ENCODE assay signal across 11 cellular contexts in genomic region chr6:28811873-28812272, GRCh38.
A peak's percentile ranks its signal among the peaks of the same experiment; 100 is the strongest.
DNase-seq lines count a peak whose midpoint lies in the region; ATAC-seq and TF ChIP-seq lines count a peak whose summit lies in the region.
"Had no signal": no experiment of that assay in that cellular context is flagged by ENCODE, and none has a peak within 500 bp of the region (broad histone marks: within the 10 kb centered on the region; RNA-seq: fewer than 3 reads in every experiment).

No MANE protein-coding gene starts in this region.

- H3K36me3 Mint-ChIP-seq in GM23338 (ENCODE audit: low read depth) (no peaks in the 10 kb centered on the region), CD14-positive monocyte (peaks cover 11 to 20% of the 10 kb centered on the region in 2 donors)

- peak overlapping the region; percentile 99 for H3K4me2 ChIP-seq in GM23338
- H3K4me2 ChIP-seq in OCI-LY3 (ENCODE audit: low read length) = peak overlapping the region; percentile 78

- H3K4me3 Mint-ChIP-seq in GM23338 = peak overlapping the region; percentile 83
- peak overlapping the region in 1 of 2 donors; percentile 82 for H3K4me3 Mint-ChIP-seq in CD14-positive monocyte
- H3K4me3 Mint-ChIP-seq: natural killer cell had no signal

- H3K79me2 ChIP-seq in GM23338 (replicated peaks; ENCODE audit: insufficient read depth) = no peaks in the 10 kb centered on the region
- H3K79me2 ChIP-seq in OCI-LY3 (ENCODE audit: low read length) = no peaks in the 10 kb centered on the region

- H3K9ac ChIP-seq in OCI-LY3 (ENCODE audit: low read length) = peak overlapping the region; percentile 54

- no peak overlapping the region for H2AFZ ChIP-seq in GM23338
- H2AFZ ChIP-seq in OCI-LY3 (ENCODE audit: low read depth, low read length) = peak overlapping the region; percentile 80

- peaks cover 66% of the 10 kb centered on the region for H3K4me1 ChIP-seq in GM23338 (ENCODE audit: insufficient read depth)
- 0 out of 2 replicates have a peak, but pooled peaks cover 5% of the 10 kb centered on the region for H3K4me1 ChIP-seq in OCI-LY3 (ENCODE audit: low read length)

- H3K4me1 Mint-ChIP-seq in GM23338 = peaks cover 59% of the 10 kb centered on the region
- H3K4me1 Mint-ChIP-seq in CD14-positive monocyte = peaks cover 10% of the 10 kb centered on the region

- H3K9me3 Mint-ChIP-seq in GM23338 (peaks cover 7% of the 10 kb centered on the region; the same call in 2 of the 3 replicates), CD14-positive monocyte (peaks cover 8 to 69% (median 59%) of the 10 kb centered on the region in 7 donors)

- H4K20me1 ChIP-seq in GM23338 (replicated peaks; ENCODE audit: insufficient read depth) = peaks cover 7% of the 10 kb centered on the region; the same call in 1 of the 2 replicates
- no peaks in the 10 kb centered on the region for H4K20me1 ChIP-seq in OCI-LY3 (ENCODE audit: insufficient read depth, low read length)

- ATAC-seq in GM23338 (peak; percentile 24), HG02759 (IDR thresholded peaks at IDR 0.05; ENCODE audit: unreplicated experiment) (no peak), HG03469 (IDR thresholded peaks at IDR 0.05; ENCODE audit: unreplicated experiment) (no peak)
- ATAC-seq: natural killer cell had no signal

- intact Hi-C loops in CD14-positive monocyte (cut with micrococcal nuclease) = no loop called here

- peak overlapping the region; percentile 75 for H3K4me3 ChIP-seq in GM23338
- H3K4me3 ChIP-seq in OCI-LY3 (ENCODE audit: low read length) = peak overlapping the region; percentile 79

- H3K27ac Mint-ChIP-seq in GM23338 (no peak overlapping the region; the same call in 1 of the 2 replicates), CD14-positive monocyte (no peak overlapping the region)
- H3K27ac Mint-ChIP-seq: natural killer cell had no signal

- no peaks in the 10 kb centered on the region for H3K36me3 ChIP-seq in GM23338 (ENCODE audit: insufficient read depth)
- H3K36me3 ChIP-seq in OCI-LY3 (replicated peaks; ENCODE audit: low read depth, low read length) = no peaks in the 10 kb centered on the region

- no peaks in the 10 kb centered on the region for H3K9me2 ChIP-seq in GM23338 (ENCODE audit: insufficient read depth)

- peaks cover 94% of the 10 kb centered on the region for H3K27me3 Mint-ChIP-seq in GM23338 (ENCODE audit: insufficient read depth, low read depth, poor library complexity)
- H3K27me3 Mint-ChIP-seq in CD14-positive monocyte (ENCODE audit: low read depth in 3 of 3) = peaks cover 99 to 100% (median 100%) of the 10 kb centered on the region in 3 donors

- DNase-seq in ACHN (peak; percentile 22), GM23338 (ENCODE audit: low spot score) (peak; percentile 56), ecto neural progenitor cell (ENCODE audit: low spot score) (peak; percentile 49), NOMO-1 treated with dmso at 0.1 percent for 144 hours (lab: John Stamatoyannopoulos, UW; ENCODE audit: unreplicated experiment) (no peak), CD14-positive monocyte (ENCODE audit: low spot score) (no peak)
- DNase-seq: natural killer cell, NCI-H226, T-helper 9 cell had no signal

- H3F3A ChIP-seq in GM23338 (replicated peaks; ENCODE audit: low read depth) = peaks cover 31% of the 10 kb centered on the region

- H3K27me3 ChIP-seq in GM23338 (ENCODE audit: insufficient read depth) (peaks cover 97% of the 10 kb centered on the region), OCI-LY3 (ENCODE audit: low read depth, low read length) (no peaks in the 10 kb centered on the region)

- no peaks in the 10 kb centered on the region for H3K9me3 ChIP-seq in OCI-LY3 (ENCODE audit: insufficient read depth, low read length)

- TF ChIP-seq CTCF in GM23338 (conservative IDR thresholded peaks at IDR 0.05; ENCODE audit: low read depth in 2 of 2) (no peak), OCI-LY3 (IDR thresholded peaks at IDR 0.05; ENCODE audit: low read depth, low read length) (no peak), CD14-positive monocyte (IDR thresholded peaks at IDR 0.05) (no peak)

- no peak overlapping the region for H3K27ac ChIP-seq in GM23338 (ENCODE audit: low read depth)
- no peak overlapping the region for H3K27ac ChIP-seq in OCI-LY3 (ENCODE audit: low read length)

- in situ Hi-C loops in ACHN (cut with HindIII; ENCODE audit: low pct_ligation_motif_present, low pct_unique_long_range_greater_than_20kb, low sequenced_read_pairs) = no loop called here

TF ChIP-seq in GM23338, 12 proteins besides CTCF, POLR2A, EP300 and RAD21:
- TF ChIP-seq CREB1 (CRISPR knock-in tag; IDR thresholded peaks at IDR 0.05; ENCODE audit: low read depth) = 0 out of 2 replicates have a peak, but pooled peaks have one; percentile 19
- no peak for TF ChIP-seq REST (IDR thresholded peaks at IDR 0.05; ENCODE audit: unreplicated experiment)
TF ChIP-seq in GM23338: peak in this region for 1.

Comparison
In these comparisons a context has a peak if more than half of its experiments do, and no peak if none do; other contexts are left out.
1. DNase-seq: peak in ACHN (single experiment), GM23338 (single experiment) and ecto neural progenitor cell (single experiment); none in NOMO-1 treated with dmso at 0.1 percent for 144 hours (single experiment) and CD14-positive monocyte (single experiment).